ENCODE assay signal across 21 cellular contexts in genomic region chr15:74171965-74172541, GRCh38. TPM values are rescaled to one million over a fixed set of nuclear protein-coding genes. Genes with fewer than 3 reads are reported as not detected.
DNase-seq lines count a peak whose midpoint lies in the region; ATAC-seq, FAIRE-seq and TF ChIP-seq lines count a peak whose summit lies in the region.
"Had no signal": no experiment of that assay in that cellular context is flagged by ENCODE, and none has a peak within 500 bp of the region (broad histone marks: within the 10 kb centered on the region; RNA-seq: fewer than 3 reads in every experiment).

No MANE protein-coding gene starts in this region.

- peaks cover 10% of the 10 kb centered on the region; the same call in 1 of the 2 replicates for H3F3A ChIP-seq in GM23248 (ENCODE audit: insufficient read depth)

- no peak for TF ChIP-seq RAD21 in GM12878 (IDR thresholded peaks at IDR 0.05; ENCODE audit: insufficient read depth, low read depth, low read length)

- RAD21 ChIA-PET in GM12878 (lab: Charles Lee; ENCODE audit: unreplicated experiment), result no interaction called here

- no peak overlapping the region for H3K9ac ChIP-seq in GM23248
- H3K9ac ChIP-seq in GM12878 (ENCODE audit: control insufficient read depth, insufficient read depth, low read length), result no peak overlapping the region; the same call in 1 of the 2 replicates

- no peak for ATAC-seq in GM12878
- ATAC-seq in GM18873 (IDR thresholded peaks at IDR 0.05; ENCODE audit: low FRiP score, unreplicated experiment), result no peak
- ATAC-seq: naive thymus-derived CD8-positive, alpha-beta T cell; stimulated activated naive CD8-positive, alpha-beta T cell treated with anti-CD3 and anti-CD28 coated beads, Interleukin-15, amount 100 ng/mL, for 72 hours had no signal

- no peaks in the 10 kb centered on the region for H3K9me3 ChIP-seq in GM23248 (ENCODE audit: low read depth)
- no peaks in the 10 kb centered on the region for H3K9me3 ChIP-seq in GM12878 (replicated peaks; ENCODE audit: control insufficient read depth, insufficient read depth, low read length)
- no peaks in the 10 kb centered on the region for H3K9me3 ChIP-seq in spleen
- H3K9me3 ChIP-seq: Caco-2, MG63 had no signal

- POLR2A ChIA-PET in GM12878 (lab: Charles Lee), result no interaction called here

- no peaks in the 10 kb centered on the region for H3K27me3 ChIP-seq in GM23248 (replicated peaks; ENCODE audit: insufficient read depth)
- H3K27me3 ChIP-seq in GM12878 (replicated peaks in 1 of 2; ENCODE audit: control insufficient read depth in 2 of 2, insufficient read depth in 2 of 2, low read length in 1 of 2), result no peaks in the 10 kb centered on the region
- no peaks in the 10 kb centered on the region for H3K27me3 ChIP-seq in spleen (replicated peaks in 1 of 7)
- H3K27me3 ChIP-seq: MG63 had no signal

- no TSS peak for BruUV-seq in GM12878 (replicated peaks; lab: Mats Ljungman, UMichigan)

- H3K9me2 ChIP-seq in GM23248 (ENCODE audit: insufficient read depth), result no peaks in the 10 kb centered on the region

- 62 to 82% methylated on average over 1 of the region's 1 CpG for WGBS in GM23248 (ENCODE audit: low coverage in 1 of 2, low lambda C conversion rate in 2 of 2, missing lambda C conversion rate in 2 of 2), 2 experiments
- 94% methylated on average over 1 of the region's 1 CpG for WGBS in GM12878 (ENCODE audit: insufficient coverage, insufficient replicate concordance, low lambda C conversion rate, missing lambda C conversion rate)
- 73 to 89% (median 83%) methylated on average over 1 of the region's 1 CpG for WGBS in spleen, 5 donors

- H3K4me3 ChIP-seq in GM23248, result no peak overlapping the region
- no peak overlapping the region for H3K4me3 ChIP-seq in GM12878
- no peak overlapping the region for H3K4me3 ChIP-seq in spleen
- H3K4me3 ChIP-seq: lung, MG63 had no signal

- H4K20me1 ChIP-seq in GM23248 (ENCODE audit: insufficient read depth) (no peaks in the 10 kb centered on the region), GM12878 (ENCODE audit: control insufficient read depth, insufficient read depth) (no peaks in the 10 kb centered on the region)

- H2AFZ ChIP-seq in GM23248 (peak overlapping the region; percentile 67; the same call in 1 of the 2 replicates), GM12878 (ENCODE audit: control insufficient read depth, low read depth, low read length) (peak overlapping the region; percentile 23; the same call in 1 of the 2 replicates)

- intact Hi-C loops in GM12878 (cut with micrococcal nuclease; ENCODE audit: unreplicated experiment), result no loop called here
- intact Hi-C loops in spleen (cut with DNase I; ENCODE audit: low total_unique reads), result no loop called here

- H3K79me2 ChIP-seq in GM23248 (ENCODE audit: insufficient read depth), result peaks cover 4% of the 10 kb centered on the region; the same call in 1 of the 2 replicates
- H3K79me2 ChIP-seq in GM12878 (ENCODE audit: control insufficient read depth, insufficient read depth, low read length), result no peaks in the 10 kb centered on the region

- DNase-seq in GM23248 (no peak), GM12878 (ENCODE audit: low read depth, low spot score) (no peak), mesenteric fat pad (ENCODE audit: low spot score) (peak; percentile 57), spleen (no peak), substantia nigra (lab: John Stamatoyannopoulos, UW) (no peak), SIG-M5 treated with dmso at 0.1 percent for 504 hours (lab: John Stamatoyannopoulos, UW; ENCODE audit: unreplicated experiment) (no peak), dermis blood vessel endothelial cell (no peak)
- DNase-seq: AML-193; amygdala; Caco-2; MG63; NCI-H1694; stimulated activated naive CD8-positive, alpha-beta T cell treated with anti-CD3 and anti-CD28 coated beads, Interleukin-15, amount 100 ng/mL, for 72 hours had no signal

- H3K4me2 ChIP-seq in GM23248 (ENCODE audit: unreplicated experiment) (no peak overlapping the region), GM12878 (ENCODE audit: control insufficient read depth, insufficient read depth) (no peak overlapping the region)

- TF ChIP-seq CTCF in GM12878 (IDR thresholded peaks at IDR 0.05 in 2 of 3, conservative IDR thresholded peaks at IDR 0.05 in 1 of 3; ENCODE audit: control insufficient read depth in 2 of 3, extremely low read depth in 1 of 3, insufficient read depth in 1 of 3, low read depth in 3 of 3, low read length in 3 of 3) (no peak), spleen (IDR thresholded peaks at IDR 0.05 in 8 of 11, conservative IDR thresholded peaks at IDR 0.05 in 3 of 11) (no peak)

- TF ChIP-seq EP300 in GM12878 (IDR thresholded peaks at IDR 0.05; ENCODE audit: borderline replicate concordance in 1 of 2, control insufficient read depth in 1 of 2, low read depth in 2 of 2, low read length in 2 of 2), result no peak

- H3K4me1 ChIP-seq in GM23248 (ENCODE audit: insufficient read depth) (peaks cover 28% of the 10 kb centered on the region), GM12878 (ENCODE audit: control insufficient read depth, insufficient read depth, low read length) (peaks cover 17% of the 10 kb centered on the region), spleen (peaks cover 0 to 60% (median 22%) of the 10 kb centered on the region in 6 donors)
- H3K4me1 ChIP-seq: Caco-2 had no signal

- TF ChIP-seq POLR2A in GM12878 (IDR thresholded peaks at IDR 0.05; ENCODE audit: low read depth, low read length) (no peak), spleen (IDR thresholded peaks at IDR 0.05) (no peak)

- in situ Hi-C loops in GM23248 (cut with MboI), result no loop called here
- in situ Hi-C loops in GM12878 (cut with MboI), result no loop called here

- CTCF ChIA-PET in GM12878 (lab: Yijun Ruan, JAX), result interaction anchor here (1.1 kb wide), 1 partner anchor 15 kb away, joined by 3 read pairs; no protein-coding TSS in a partner anchor

- SMC1A ChIA-PET in GM12878 (lab: Charles Lee; ENCODE audit: uncharacterized antibody, unreplicated experiment), result interaction anchor here (0.6 kb wide), 1 partner anchor 1264 kb away, joined by 3 read pairs; no protein-coding TSS in a partner anchor

- peak; percentile 18 for FAIRE-seq in GM12878 (lab: Jason Lieb, UNC)
- FAIRE-seq: endothelial cell of umbilical vein, frontal cortex had no signal

- H3K36me3 ChIP-seq in GM23248 (ENCODE audit: low read depth) (no peaks in the 10 kb centered on the region), GM12878 (ENCODE audit: control insufficient read depth in 2 of 2, insufficient read depth in 2 of 2, low read length in 1 of 2) (no peaks in the 10 kb centered on the region), spleen (no peaks in the 10 kb centered on the region)
- H3K36me3 ChIP-seq: MG63 had no signal

- H3K27ac ChIP-seq in GM23248 (no peak overlapping the region), GM12878 (ENCODE audit: control insufficient read depth, insufficient read depth) (no peak overlapping the region), spleen (peak overlapping the region in 6 of 8 donors; percentile 63 to 75 (median 70)), substantia nigra (ENCODE audit: low read depth, low read length, poor library complexity, severe bottlenecking) (no peak overlapping the region)

RNA-seq across cellular contexts. Expression of gene ISLR, which starts 1.5 kb away (rescaled TPM):
- total RNA-seq in GM23248 (2014; rRNA removed; shearing (Covaris generic)), result 110 and 127 TPM in 2 replicates
- polyA plus RNA-seq in GM23248 (2016; fragmentation: Nextera tagmentation; extraction: Ambion mirVana) (124 and 125 TPM in 2 replicates), GM12878 (2011; rRNA removed) (0.03 TPM in 1 of 2 replicates, not detected in the other), GM12878 (2014; fragmentation: Illumina TruSeq; extraction: Trizol) (0.16 and 0.46 TPM in 2 replicates), GM12878 (2014; fragmentation: Nextera tagmentation; extraction: Ambion mirVana) (under 1 TPM; 0.05 to 0.13 TPM), GM12878 (2014; rRNA removed) (0.92 and 1.1 TPM in 2 replicates), GM12878 (2016; fragmentation: Nextera tagmentation; extraction: Ambion mirVana) (1 to 10 TPM in 1 of 2 experiments, under 1 TPM in 1; 0.91 to 1.8 TPM), spleen (10 to 100 TPM; 14.4 to 24.2 (median 21.4) TPM)
- total RNA-seq in GM12878 (2013; cell fraction: nucleolus; rRNA removed), result not detected in 2 replicates
- total RNA-seq in GM12878 (2014; rRNA removed) (0.62 and 1.1 TPM in 2 replicates), GM12878 (2014; rRNA removed; fragmentation: Illumina TruSeq; extraction: Trizol) (0.28 and 0.45 TPM in 2 replicates), GM12878 (2021) (1.3 and 1.7 TPM in 2 replicates), mesenteric fat pad (35.5 TPM), spleen (10 to 100 TPM; 13.4 to 69.4 (median 34.2) TPM), dermis blood vessel endothelial cell (0.17 and 0.79 TPM in 2 replicates)
- polyA plus RNA-seq in GM12878 (2011; ENCODE audit: low read depth), result 0.29 TPM
- polyA plus RNA-seq in GM12878 (2011; cell fraction: cytosol; rRNA removed), result 0.03 and 0.09 TPM in 2 replicates
- polyA plus RNA-seq in GM12878 (2011; cell fraction: nucleus; rRNA removed), result 0.16 TPM in 1 of 2 replicates, not detected in the other
- 0.53 and 0.81 TPM in 2 replicates for polyA plus RNA-seq in GM12878 (2012)
- not detected in 2 replicates for polyA minus RNA-seq in GM12878 (2011; rRNA and poly(A)+ RNA removed)
- polyA minus RNA-seq in GM12878 (2011; cell fraction: cytosol; rRNA and poly(A)+ RNA removed), result not detected in 2 replicates
- polyA minus RNA-seq in GM12878 (2011; cell fraction: nucleus; rRNA and poly(A)+ RNA removed), result not detected in 2 replicates
- total RNA-seq: activated CD8-positive, alpha-beta memory T cell treated with anti-CD3 and anti-CD28 coated beads for 36 hours; Caco-2; endothelial cell of umbilical vein; naive thymus-derived CD8-positive, alpha-beta T cell; pulmonary artery endothelial cell; T-helper 1 cell treated with Interleukin-12 subunit alpha and Interleukin-12 subunit beta and Interleukin-4 antibody, amounts not matched to agents 30 ng/mL and 1 ng/mL, for 36 hours had no signal
- polyA plus RNA-seq: endothelial cell of umbilical vein; naive thymus-derived CD8-positive, alpha-beta T cell had no signal

RNA-seq across cellular contexts. Expression of gene STRA6, which starts 30.5 kb away (rescaled TPM):
- not detected in 2 replicates for total RNA-seq in GM23248 (2014; rRNA removed; shearing (Covaris generic))
- polyA plus RNA-seq in GM23248 (2016; fragmentation: Nextera tagmentation; extraction: Ambion mirVana), result 0.22 TPM in 1 of 2 replicates, not detected in the other
- 4.4 and 6.9 TPM in 2 replicates for total RNA-seq in GM12878 (2013; cell fraction: nucleolus; rRNA removed)
- 6.9 and 7.1 TPM in 2 replicates for total RNA-seq in GM12878 (2014; rRNA removed)
- 4.1 and 4.4 TPM in 2 replicates for total RNA-seq in GM12878 (2014; rRNA removed; fragmentation: Illumina TruSeq; extraction: Trizol)
- total RNA-seq in GM12878 (2021), result 9.7 and 10.0 TPM in 2 replicates
- polyA plus RNA-seq in GM12878 (2011; ENCODE audit: low read depth), result 1.2 TPM
- polyA plus RNA-seq in GM12878 (2011; rRNA removed), result 0.39 and 1.3 TPM in 2 replicates
- 0.84 and 1.4 TPM in 2 replicates for polyA plus RNA-seq in GM12878 (2011; cell fraction: cytosol; rRNA removed)
- 8.0 and 8.7 TPM in 2 replicates for polyA plus RNA-seq in GM12878 (2011; cell fraction: nucleus; rRNA removed)
- polyA plus RNA-seq in GM12878 (2012), result 2.5 and 2.9 TPM in 2 replicates
- polyA plus RNA-seq in GM12878 (2014; fragmentation: Illumina TruSeq; extraction: Trizol), result 2.4 and 4.2 TPM in 2 replicates
- under 1 TPM; 0.31 to 0.62 TPM for polyA plus RNA-seq in GM12878 (2014; fragmentation: Nextera tagmentation; extraction: Ambion mirVana)
- 8.8 and 10.8 TPM in 2 replicates for polyA plus RNA-seq in GM12878 (2014; rRNA removed)
- polyA plus RNA-seq in GM12878 (2016; fragmentation: Nextera tagmentation; extraction: Ambion mirVana), result 10 to 100 TPM in 1 of 2 experiments, 1 to 10 TPM in 1; 8.8 to 10.4 TPM
- polyA minus RNA-seq in GM12878 (2011; rRNA and poly(A)+ RNA removed), result 0.82 and 0.95 TPM in 2 replicates
- polyA minus RNA-seq in GM12878 (2011; cell fraction: cytosol; rRNA and poly(A)+ RNA removed), result 0.52 TPM in 1 of 2 replicates, not detected in the other
- polyA minus RNA-seq in GM12878 (2011; cell fraction: nucleus; rRNA and poly(A)+ RNA removed), result 3.3 and 4.2 TPM in 2 replicates
- not detected for total RNA-seq in mesenteric fat pad
- 1 to 10 TPM in 2 of 7 donors, under 1 TPM in 2, not detected in 3; 0.47 to 1.8 (median 0.94) TPM for total RNA-seq in spleen
- 1 to 10 TPM in 1 of 3 donors, under 1 TPM in 2; 0.68 to 1.2 (median 0.96) TPM for polyA plus RNA-seq in spleen
- 0.51 TPM in 1 of 2 replicates, not detected in the other for total RNA-seq in dermis blood vessel endothelial cell
- total RNA-seq: activated CD8-positive, alpha-beta memory T cell treated with anti-CD3 and anti-CD28 coated beads for 36 hours; endothelial cell of umbilical vein; naive thymus-derived CD8-positive, alpha-beta T cell; pulmonary artery endothelial cell; T-helper 1 cell treated with Interleukin-12 subunit alpha and Interleukin-12 subunit beta and Interleukin-4 antibody, amounts not matched to agents 30 ng/mL and 1 ng/mL, for 36 hours had no signal
- polyA plus RNA-seq: endothelial cell of umbilical vein; naive thymus-derived CD8-positive, alpha-beta T cell had no signal

RNA-seq across cellular contexts. Expression of gene ISLR2, which starts 41.7 kb away (rescaled TPM):
- total RNA-seq in GM23248 (2014; rRNA removed; shearing (Covaris generic)), result not detected in 2 replicates
- polyA plus RNA-seq in GM23248 (2016; fragmentation: Nextera tagmentation; extraction: Ambion mirVana) (0.20 TPM in 1 of 2 replicates, not detected in the other), GM12878 (2011; rRNA removed) (not detected in 2 replicates), GM12878 (2014; fragmentation: Illumina TruSeq; extraction: Trizol) (0.09 TPM in 1 of 2 replicates, not detected in the other), GM12878 (2014; fragmentation: Nextera tagmentation; extraction: Ambion mirVana) (not detected), GM12878 (2014; rRNA removed) (0.10 and 0.30 TPM in 2 replicates), GM12878 (2016; fragmentation: Nextera tagmentation; extraction: Ambion mirVana) (under 1 TPM in 1 of 2 experiments, not detected in 1; 0.05 TPM), spleen (1 to 10 TPM in 1 of 3 donors, under 1 TPM in 2; 0.20 to 1.3 (median 0.27) TPM)
- total RNA-seq in GM12878 (2013; cell fraction: nucleolus; rRNA removed), result 0.08 TPM in 1 of 2 replicates, not detected in the other
- total RNA-seq in GM12878 (2014; rRNA removed) (0.06 and 0.16 TPM in 2 replicates), GM12878 (2014; rRNA removed; fragmentation: Illumina TruSeq; extraction: Trizol) (0.04 TPM in 1 of 2 replicates, not detected in the other), GM12878 (2021) (0.21 and 0.37 TPM in 2 replicates), mesenteric fat pad (0.61 TPM), spleen (1 to 10 TPM in 5 of 7 donors, under 1 TPM in 2; 0.51 to 3.0 (median 1.7) TPM), dermis blood vessel endothelial cell (not detected in 2 replicates)
- polyA plus RNA-seq in GM12878 (2011; ENCODE audit: low read depth), result 0.07 TPM
- 0.03 and 0.13 TPM in 2 replicates for polyA plus RNA-seq in GM12878 (2011; cell fraction: cytosol; rRNA removed)
- polyA plus RNA-seq in GM12878 (2011; cell fraction: nucleus; rRNA removed), result 0.33 and 0.37 TPM in 2 replicates
- 0.24 and 0.32 TPM in 2 replicates for polyA plus RNA-seq in GM12878 (2012)
- polyA minus RNA-seq in GM12878 (2011; rRNA and poly(A)+ RNA removed), result not detected in 2 replicates
- not detected in 2 replicates for polyA minus RNA-seq in GM12878 (2011; cell fraction: cytosol; rRNA and poly(A)+ RNA removed)
- polyA minus RNA-seq in GM12878 (2011; cell fraction: nucleus; rRNA and poly(A)+ RNA removed), result not detected in 2 replicates
- total RNA-seq: activated CD8-positive, alpha-beta memory T cell treated with anti-CD3 and anti-CD28 coated beads for 36 hours; Caco-2; endothelial cell of umbilical vein; naive thymus-derived CD8-positive, alpha-beta T cell; pulmonary artery endothelial cell; T-helper 1 cell treated with Interleukin-12 subunit alpha and Interleukin-12 subunit beta and Interleukin-4 antibody, amounts not matched to agents 30 ng/mL and 1 ng/mL, for 36 hours had no signal
- polyA plus RNA-seq: endothelial cell of umbilical vein; naive thymus-derived CD8-positive, alpha-beta T cell had no signal

Comparison
In these comparisons a context has a peak if more than half of its experiments do, and no peak if none do; other contexts are left out.
1. H3K27ac ChIP-seq: peak in spleen (6 of 8); none in GM23248 (single experiment), GM12878 (single experiment) and substantia nigra (single experiment).